1 cellular context compared by ENCODE assay signal in genomic region chr12:88035907-88036289, GRCh38.
A peak's percentile ranks its signal among the peaks of the same experiment; 100 is the strongest.
TF ChIP-seq lines count a peak whose summit lies in the region.

No MANE protein-coding gene starts in this region.

TF ChIP-seq in K562, 482 proteins besides CTCF, POLR2A, EP300 and RAD21 (continued from another document):
- TF ChIP-seq CLOCK (CRISPR knock-in tag; IDR thresholded peaks at IDR 0.05; ENCODE audit: borderline replicate concordance) (no peak), RBBP5 (IDR thresholded peaks at IDR 0.05; ENCODE audit: borderline replicate concordance, insufficient read depth, low read length, poor library complexity, severe bottlenecking) (peak; percentile 23), ZNF639 (CRISPR knock-in tag; conservative IDR thresholded peaks at IDR 0.05 in 1 of 2, IDR thresholded peaks at IDR 0.05 in 1 of 2) (no peak), MIER1 (IDR thresholded peaks at IDR 0.05; ENCODE audit: low read depth) (no peak), ZNF445 (CRISPR knock-in tag; IDR thresholded peaks at IDR 0.05; ENCODE audit: low read depth) (no peak), ETV6 (IDR thresholded peaks at IDR 0.05; ENCODE audit: borderline replicate concordance in 1 of 2, low read depth in 2 of 2, low read length in 1 of 2) (no peak), ETV6 (CRISPR knock-in tag; IDR thresholded peaks at IDR 0.05; ENCODE audit: borderline replicate concordance) (no peak), SP2 (IDR thresholded peaks at IDR 0.05; ENCODE audit: extremely low read depth, low read depth, low read length, poor library complexity, severe bottlenecking) (no peak), MNT (conservative IDR thresholded peaks at IDR 0.05) (no peak), FOXK1 (CRISPR knock-in tag; IDR thresholded peaks at IDR 0.05; ENCODE audit: borderline replicate concordance) (0 out of 2 replicates have a peak, but pooled peaks have one; percentile 11), BRF2 (IDR thresholded peaks at IDR 0.05; ENCODE audit: borderline replicate concordance, insufficient read depth, insufficient read length) (no peak), DIDO1 (tag; IDR thresholded peaks at IDR 0.05; ENCODE audit: low read depth) (no peak), MCM5 (IDR thresholded peaks at IDR 0.05; ENCODE audit: low read depth) (no peak), PRDM10 (IDR thresholded peaks at IDR 0.05; ENCODE audit: partially characterized antibody) (peak; percentile 59), IRF2 (CRISPR knock-in tag; IDR thresholded peaks at IDR 0.05) (no peak), ZNF586 (CRISPR knock-in tag; conservative IDR thresholded peaks at IDR 0.05) (no peak), SMAD4 (CRISPR knock-in tag; conservative IDR thresholded peaks at IDR 0.05) (no peak), ZNF551 (CRISPR knock-in tag; IDR thresholded peaks at IDR 0.05) (no peak), RUNX1 (IDR thresholded peaks at IDR 0.05; ENCODE audit: low read depth) (no peak), C11orf30 (IDR thresholded peaks at IDR 0.05; ENCODE audit: low read depth) (no peak), THAP12 (CRISPR knock-in tag; IDR thresholded peaks at IDR 0.05) (no peak), AFF1 (IDR thresholded peaks at IDR 0.05; ENCODE audit: low read depth in 1 of 2, partially characterized antibody in 2 of 2) (no peak), ZNF3 (CRISPR knock-in tag; IDR thresholded peaks at IDR 0.05) (no peak), PREB (CRISPR knock-in tag; IDR thresholded peaks at IDR 0.05) (no peak), FOXM1 (IDR thresholded peaks at IDR 0.05; ENCODE audit: low read depth) (no peak), FOXM1 (CRISPR knock-in tag; IDR thresholded peaks at IDR 0.05; ENCODE audit: low read depth) (0 out of 2 replicates have a peak, but pooled peaks have one; percentile 20)
